Comparison of ENCODE assay signal across 14 cellular contexts in genomic region chr1:230301322-230301721, GRCh38.
"Had no signal": no experiment of that assay in that cellular context is flagged by ENCODE, and none has a peak within 500 bp of the region (broad histone marks: within the 10 kb centered on the region; RNA-seq: fewer than 3 reads in every experiment).

No MANE protein-coding gene starts in this region.

- FAIRE-seq: bronchial epithelial cell, colon, endothelial cell of umbilical vein had no signal

- H3K36me3 ChIP-seq: tibial artery, uterus had no signal

- ATAC-seq: activated T-cell treated with anti-CD3 and anti-CD28 coated beads, Interleukin-2, amount 50 U/mL, for 72 hours had no signal

- H3K27me3 ChIP-seq: tibial artery, uterus had no signal

- H3K27ac ChIP-seq: foreskin keratinocyte, tibial artery, uterus had no signal

- H3K4me1 ChIP-seq: foreskin keratinocyte, tibial artery, uterus had no signal

- DNase-seq: activated CD4-positive, alpha-beta memory T cell treated with anti-CD3 and anti-CD28 coated beads for 36 hours; activated gamma-delta T cell treated with Interleukin-2 at 50 U/mL for 16 hours; activated naive CD8-positive, alpha-beta T cell treated with anti-CD3 and anti-CD28 coated beads for 36 hours; activated T-cell treated with anti-CD3 and anti-CD28 coated beads, Interleukin-2, amount 50 U/mL, for 72 hours; effector CD4-positive, alpha-beta T cell; foreskin keratinocyte; head of caudate nucleus; stimulated activated CD4-positive, alpha-beta T cell treated with anti-CD3 and anti-CD28 coated beads, Interleukin-15, amount 100 ng/mL, for 24 hours; stimulated activated CD4-positive, alpha-beta T cell treated with anti-CD3 and anti-CD28 coated beads, Interleukin-4, amount 100 ng/mL, for 4 hours; tibial artery; uterus had no signal

- H3K9me3 ChIP-seq: tibial artery, uterus had no signal

- H3K4me3 ChIP-seq: tibial artery, uterus had no signal
